12 cellular contexts compared by ENCODE assay signal in the genomic region with DNA sequence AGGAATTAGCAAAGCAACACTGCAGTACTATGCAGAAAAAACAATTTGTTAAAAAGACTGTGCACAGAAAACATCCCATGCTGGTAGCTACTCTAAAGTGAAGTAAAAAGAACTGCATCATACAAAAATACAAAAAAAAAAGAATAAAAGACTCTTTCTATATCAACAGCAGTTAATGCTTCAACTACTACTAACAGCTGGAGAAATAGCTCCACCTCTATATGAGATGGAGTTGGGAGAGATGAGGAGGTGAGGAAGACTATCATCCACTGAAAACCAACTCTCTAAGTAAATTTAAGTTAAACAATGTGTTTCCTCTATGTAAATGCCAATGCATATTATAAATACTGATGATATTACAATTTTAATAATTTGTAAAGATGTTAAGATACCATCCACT. TPM values are rescaled to one million over a fixed set of nuclear protein-coding genes. Genes with fewer than 3 reads are reported as not detected.
A peak's percentile ranks its signal among the peaks of the same experiment; 100 is the strongest.
DNase-seq lines count a peak whose midpoint lies in the region; ATAC-seq and TF ChIP-seq lines count a peak whose summit lies in the region.
"Had no signal": no experiment of that assay in that cellular context is flagged by ENCODE, and none has a peak within 500 bp of the region (broad histone marks: within the 10 kb centered on the region; RNA-seq: fewer than 3 reads in every experiment).

No MANE protein-coding gene starts in this region.

- no peaks in the 10 kb centered on the region for H3K36me3 ChIP-seq in BE2C
- no peaks in the 10 kb centered on the region for H3K36me3 ChIP-seq in lower lobe of right lung
- H3K36me3 ChIP-seq: ovary, thoracic aorta had no signal

- H3K36me3 Mint-ChIP-seq in HFFc6 (ENCODE audit: low read depth), result no peaks in the 10 kb centered on the region
- H3K36me3 Mint-ChIP-seq in activated naive CD8-positive, alpha-beta T cell, result peaks cover 2% of the 10 kb centered on the region

- ATAC-seq in lower lobe of right lung, result no peak
- no peak for ATAC-seq in GM18867 (IDR thresholded peaks at IDR 0.05; ENCODE audit: unreplicated experiment)
- no peak for ATAC-seq in HG03097 (IDR thresholded peaks at IDR 0.05; ENCODE audit: low FRiP score, unreplicated experiment)

- TF ChIP-seq CTCF in BE2C (IDR thresholded peaks at IDR 0.05; ENCODE audit: low read depth, low read length) (no peak), HFFc6 (IDR thresholded peaks at IDR 0.05) (no peak), lower lobe of right lung (IDR thresholded peaks at IDR 0.05) (no peak)

- H3K27ac Mint-ChIP-seq in HFFc6, result no peak overlapping the region
- H3K27ac Mint-ChIP-seq in activated naive CD8-positive, alpha-beta T cell, result no peak overlapping the region

- H3K4me1 Mint-ChIP-seq in HFFc6 (ENCODE audit: low read depth), result peaks cover 28% of the 10 kb centered on the region
- H3K4me1 Mint-ChIP-seq in activated naive CD8-positive, alpha-beta T cell (ENCODE audit: low read depth), result peaks cover 48% of the 10 kb centered on the region

- peak overlapping the region; percentile 96 for H3K4me3 Mint-ChIP-seq in HFFc6
- H3K4me3 Mint-ChIP-seq in activated naive CD8-positive, alpha-beta T cell, result peak overlapping the region; percentile 92

- H3K9me3 ChIP-seq in BE2C, result no peaks in the 10 kb centered on the region
- H3K9me3 ChIP-seq in lower lobe of right lung, result no peaks in the 10 kb centered on the region
- H3K9me3 ChIP-seq: ovary, thoracic aorta had no signal

- no peaks in the 10 kb centered on the region for H3K27me3 ChIP-seq in BE2C
- no peaks in the 10 kb centered on the region for H3K27me3 ChIP-seq in lower lobe of right lung (ENCODE audit: low read depth)
- H3K27me3 ChIP-seq: ovary had no signal

- peaks cover 3% of the 10 kb centered on the region for H3K27me3 Mint-ChIP-seq in HFFc6 (ENCODE audit: insufficient read depth)
- peaks cover 4% of the 10 kb centered on the region for H3K27me3 Mint-ChIP-seq in activated naive CD8-positive, alpha-beta T cell

- intact Hi-C loops in lower lobe of right lung (cut with DNase I), result no loop called here

- DNase-seq in BE2C (no peak), HFFc6 (no peak), lower lobe of right lung (no peak), glomerular visceral epithelial cell (ENCODE audit: extremely low spot score) (no peak), C1 segment of cervical spinal cord (lab: John Stamatoyannopoulos, UW) (no peak)
- DNase-seq: activated effector memory CD4-positive, alpha-beta T cell treated with anti-CD3 and anti-CD28 coated beads, Interleukin-2, amount 50 U/mL, for 16 hours; ovary had no signal

- H3K27ac ChIP-seq in lower lobe of right lung, result no peak overlapping the region
- H3K27ac ChIP-seq: ovary, thoracic aorta had no signal

- H3K4me1 ChIP-seq in BE2C (peaks cover 3% of the 10 kb centered on the region; the same call in 1 of the 2 replicates), lower lobe of right lung (peaks cover 30% of the 10 kb centered on the region)

- no peaks in the 10 kb centered on the region for H3K9me3 Mint-ChIP-seq in HFFc6
- H3K9me3 Mint-ChIP-seq in activated naive CD8-positive, alpha-beta T cell (ENCODE audit: low read depth), result no peaks in the 10 kb centered on the region

- peak overlapping the region; percentile 96 for H3K4me3 ChIP-seq in BE2C (ENCODE audit: low read depth, low read length)
- H3K4me3 ChIP-seq in lower lobe of right lung, result peak overlapping the region; percentile 79

RNA-seq across cellular contexts. Expression of gene ZC3H13, which starts 1.8 kb away (rescaled TPM):
- polyA plus RNA-seq in BE2C (2012; ENCODE audit: insufficient read depth, insufficient read length, low read depth), result 32.1 TPM
- total RNA-seq in HFFc6 (2021; fragmentation: NEBNext Ultra II Directional; extraction: Animal tissue kit (Norgen Biotek cat#: 25700)), result 10 to 100 TPM; 31.8 to 40.1 (median 35.6) TPM
- total RNA-seq in lower lobe of right lung, result 52.0 TPM

RNA-seq across cellular contexts. Expression of gene CPB2, which starts 54.1 kb away (rescaled TPM):
- not detected for polyA plus RNA-seq in BE2C (2012; ENCODE audit: insufficient read depth, insufficient read length, low read depth)
- not detected for total RNA-seq in HFFc6 (2021; fragmentation: NEBNext Ultra II Directional; extraction: Animal tissue kit (Norgen Biotek cat#: 25700))
- 33.5 TPM for total RNA-seq in lower lobe of right lung
- total RNA-seq: M059J, thoracic aorta had no signal
- polyA plus RNA-seq: ovary had no signal

Comparison
In these comparisons a context has a peak if more than half of its experiments do, and no peak if none do; other contexts are left out.
1. RNA of gene CPB2, which starts 54.1 kb away (total RNA-seq): 33.5 TPM in lower lobe of right lung (single experiment); not detected in HFFc6; every median in the first group is over 10 times any median in the second.